28 cellular contexts compared by ENCODE assay signal in the genomic region with DNA sequence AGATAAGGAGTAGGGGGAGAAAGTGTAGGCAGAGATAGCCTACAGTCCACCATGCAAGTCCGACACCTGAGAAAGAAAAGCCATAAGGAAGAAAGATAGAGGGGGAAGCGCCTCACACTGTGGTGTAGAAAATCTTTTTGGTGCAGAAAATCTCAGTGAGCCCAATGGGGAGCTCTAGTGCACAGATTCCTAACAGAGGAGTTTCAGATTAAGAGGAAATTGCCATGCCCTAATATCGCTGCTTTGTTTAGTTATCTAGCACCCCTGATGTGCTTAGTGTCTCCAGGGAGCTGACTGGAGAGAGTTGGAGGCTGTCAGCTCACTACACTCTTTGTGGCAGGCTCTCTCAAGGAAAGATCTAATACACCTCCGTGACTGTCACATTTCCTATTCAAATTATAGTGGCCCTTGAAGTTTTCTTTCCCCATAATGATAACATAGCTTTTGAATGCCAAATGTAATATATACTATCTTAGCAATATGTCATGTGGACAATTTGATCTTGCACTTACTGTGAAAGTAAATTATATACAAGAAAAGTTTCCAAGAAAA.
"Had no signal": no experiment of that assay in that cellular context is flagged by ENCODE, and none has a peak within 500 bp of the region (broad histone marks: within the 10 kb centered on the region; RNA-seq: fewer than 3 reads in every experiment).

No MANE protein-coding gene starts in this region.

- ATAC-seq: activated CD8-positive, alpha-beta memory T cell treated with anti-CD3 and anti-CD28 coated beads, Interleukin-2, amount 10 ng/mL, durations not matched to agents 7 days and 5 days; activated naive CD4-positive, alpha-beta T cell treated with anti-CD3 and anti-CD28 coated beads, Interleukin-2, amount 50 U/mL, for 72 hours; activated naive CD8-positive, alpha-beta T cell treated with anti-CD3 and anti-CD28 coated beads, Interleukin-2, amount 50 U/mL, for 24 hours; activated T-cell treated with anti-CD3 and anti-CD28 coated beads, Interleukin-2, amount 50 U/mL, for 4 hours; body of pancreas; Panc1; Right ventricle myocardium inferior; WTC11 had no signal

- H3K9me3 ChIP-seq: ascending aorta, body of pancreas, SJCRH30 had no signal

- H3K4me1 ChIP-seq: ascending aorta, body of pancreas, SJCRH30 had no signal

- H3K27me3 ChIP-seq: ascending aorta, body of pancreas, SJCRH30 had no signal

- H3K36me3 ChIP-seq: ascending aorta, SJCRH30 had no signal

- H3K4me3 ChIP-seq: ascending aorta, body of pancreas, SJCRH30 had no signal

- FAIRE-seq: bronchial epithelial cell had no signal

- H3K27ac ChIP-seq: ascending aorta, body of pancreas, SJCRH30 had no signal

- DNase-seq: activated CD4-positive, alpha-beta T cell treated with anti-CD3 and anti-CD28 coated beads for 48 hours; activated CD4-positive, alpha-beta T cell treated with anti-CD3 and anti-CD28 coated beads, Interleukin-2, amount 50 U/mL, for 4 hours; activated CD4-positive, CD25-positive, alpha-beta regulatory T cell treated with anti-CD3 and anti-CD28 coated beads, Interleukin-2, amount 50 U/mL, for 72 hours; activated CD8-positive, alpha-beta memory T cell treated with anti-CD3 and anti-CD28 coated beads, Interleukin-2, amount 10 ng/mL, durations not matched to agents 7 days and 5 days; activated effector memory CD4-positive, alpha-beta T cell treated with anti-CD3 and anti-CD28 coated beads, Interleukin-2, amount 50 U/mL, for 16 hours; activated naive CD4-positive, alpha-beta T cell treated with Interleukin-2 at 50 U/mL for 16 hours; activated naive CD8-positive, alpha-beta T cell treated with anti-CD3 and anti-CD28 coated beads, Interleukin-2, amount 50 U/mL, for 24 hours; activated T-cell treated with anti-CD3 and anti-CD28 coated beads, Interleukin-2, amount 50 U/mL, for 4 hours; amniotic stem cell; body of pancreas; central memory CD4-positive, alpha-beta T cell; KG1; NCI-H1092; NCI-H2029; NCI-H2171; NCI-H2227 treated with DMSO at 0.1 percent for 48 hours; NCI-H526; NCI-H774; OCI-M1; RPMI8226; SJCRH30; T-helper 9 cell had no signal
